In genomic region chr20:32831982-32832381, GRCh38 we compare ENCODE assay signal across 21 cellular contexts. TPM values are rescaled to one million over a fixed set of nuclear protein-coding genes. Genes with fewer than 3 reads are reported as not detected.
DNase-seq lines count a peak whose midpoint lies in the region; ATAC-seq lines count a peak whose summit lies in the region.
"Had no signal": no experiment of that assay in that cellular context is flagged by ENCODE, and none has a peak within 500 bp of the region (broad histone marks: within the 10 kb centered on the region; RNA-seq: fewer than 3 reads in every experiment).

No MANE protein-coding gene starts in this region.

- CTCF ChIA-PET in activated naive CD4-positive, alpha-beta T cell treated with anti-CD3 and anti-CD28 coated beads for 36 hours (lab: Charles Lee): no interaction called here

- intact Hi-C loops in activated naive CD4-positive, alpha-beta T cell treated with anti-CD3 and anti-CD28 coated beads for 36 hours (cut with micrococcal nuclease): loop anchor here (5.0 kb wide), 1 partner anchor 40 kb away; no protein-coding TSS in a partner anchor
- intact Hi-C loops in activated T-helper 1 cell treated with anti-CD3 and anti-CD28 coated beads, Interleukin-12 subunit alpha, Interleukin-12 subunit beta, Interleukin-2, Interleukin-4 antibody, amounts not matched to agents 30 ng/mL and 10 ng/mL and 1 ng/mL, durations not matched to agents 14 hours and 24 hours and 36 hours (cut with micrococcal nuclease): loop anchor here (5.0 kb wide), 1 partner anchor 40 kb away; no protein-coding TSS in a partner anchor

- DNase-seq in activated naive CD4-positive, alpha-beta T cell treated with anti-CD3 and anti-CD28 coated beads for 36 hours: no peak
- DNase-seq in activated naive CD4-positive, alpha-beta T cell (lab: John Stamatoyannopoulos, UW): no peak
- DNase-seq in activated T-helper 1 cell treated with anti-CD3 and anti-CD28 coated beads, Interleukin-12 subunit alpha, Interleukin-12 subunit beta, Interleukin-2, Interleukin-4 antibody, amounts not matched to agents 30 ng/mL and 10 ng/mL and 1 ng/mL, durations not matched to agents 14 hours and 24 hours and 36 hours (ENCODE audit: low spot score): no peak
- DNase-seq in immature natural killer cell (no peak), dermis blood vessel endothelial cell (no peak)
- DNase-seq in stimulated activated effector memory CD8-positive, alpha-beta T cell treated with anti-CD3 and anti-CD28 coated beads, Interleukin-12 subunit alpha, Interleukin-12 subunit beta, amount 100 ng/mL, for 72 hours (ENCODE audit: low spot score in 2 of 2): no peak
- DNase-seq: activated B cell treated with CpG ODN at 0.5 μM for 24 hours; activated CD8-positive, alpha-beta memory T cell treated with anti-CD3 and anti-CD28 coated beads, Interleukin-2, amount 50 U/mL, for 48 hours; amniotic stem cell; caudate nucleus; DND-41; islet precursor cell; NCI-H1105 treated with DMSO at 0.1 percent for 48 hours; NCI-H526 had no signal

- no peak for ATAC-seq in stimulated activated effector memory CD8-positive, alpha-beta T cell treated with anti-CD3 and anti-CD28 coated beads, Interleukin-12 subunit alpha, Interleukin-12 subunit beta, amount 100 ng/mL, for 72 hours
- ATAC-seq in HG03520 (IDR thresholded peaks at IDR 0.05; ENCODE audit: unreplicated experiment): no peak
- ATAC-seq in GM21723 (IDR thresholded peaks at IDR 0.05; ENCODE audit: unreplicated experiment): no peak
- ATAC-seq: GM23338, Right ventricle myocardium inferior had no signal

- H3K4me1 Mint-ChIP-seq in activated naive CD4-positive, alpha-beta T cell treated with anti-CD3 and anti-CD28 coated beads for 36 hours (ENCODE audit: low read depth): peaks cover 67% of the 10 kb centered on the region
- H3K4me1 Mint-ChIP-seq in activated T-helper 1 cell treated with anti-CD3 and anti-CD28 coated beads, Interleukin-12 subunit alpha, Interleukin-12 subunit beta, Interleukin-2, Interleukin-4 antibody, amounts not matched to agents 30 ng/mL and 10 ng/mL and 1 ng/mL, durations not matched to agents 14 hours and 24 hours and 36 hours (ENCODE audit: low read depth): peaks cover 50% of the 10 kb centered on the region
- peaks cover 53 to 73% of the 10 kb centered on the region in 2 donors for H3K4me1 Mint-ChIP-seq in immature natural killer cell
- peaks cover 37% of the 10 kb centered on the region for H3K4me1 Mint-ChIP-seq in stimulated activated effector memory CD8-positive, alpha-beta T cell treated with anti-CD3 and anti-CD28 coated beads, Interleukin-12 subunit alpha, Interleukin-12 subunit beta, amount 100 ng/mL, for 72 hours

- no peaks in the 10 kb centered on the region for H3K9me3 Mint-ChIP-seq in activated naive CD4-positive, alpha-beta T cell treated with anti-CD3 and anti-CD28 coated beads for 36 hours
- H3K9me3 Mint-ChIP-seq in activated T-helper 1 cell treated with anti-CD3 and anti-CD28 coated beads, Interleukin-12 subunit alpha, Interleukin-12 subunit beta, Interleukin-2, Interleukin-4 antibody, amounts not matched to agents 30 ng/mL and 10 ng/mL and 1 ng/mL, durations not matched to agents 14 hours and 24 hours and 36 hours: no peaks in the 10 kb centered on the region
- no peaks in the 10 kb centered on the region for H3K9me3 Mint-ChIP-seq in immature natural killer cell
- H3K9me3 Mint-ChIP-seq in stimulated activated effector memory CD8-positive, alpha-beta T cell treated with anti-CD3 and anti-CD28 coated beads, Interleukin-12 subunit alpha, Interleukin-12 subunit beta, amount 100 ng/mL, for 72 hours: no peaks in the 10 kb centered on the region
- H3K9me3 Mint-ChIP-seq: activated B cell treated with CpG ODN at 0.5 μM for 24 hours, GM23338, neural crest cell, type B pancreatic cell had no signal

- peaks cover 48% of the 10 kb centered on the region for H3K36me3 Mint-ChIP-seq in activated naive CD4-positive, alpha-beta T cell treated with anti-CD3 and anti-CD28 coated beads for 36 hours (ENCODE audit: low read depth)
- H3K36me3 Mint-ChIP-seq in activated T-helper 1 cell treated with anti-CD3 and anti-CD28 coated beads, Interleukin-12 subunit alpha, Interleukin-12 subunit beta, Interleukin-2, Interleukin-4 antibody, amounts not matched to agents 30 ng/mL and 10 ng/mL and 1 ng/mL, durations not matched to agents 14 hours and 24 hours and 36 hours (ENCODE audit: low read depth): peaks cover 40% of the 10 kb centered on the region
- H3K36me3 Mint-ChIP-seq in immature natural killer cell: peaks cover 5 to 27% (median 6%) of the 10 kb centered on the region in 3 donors
- H3K36me3 Mint-ChIP-seq in stimulated activated effector memory CD8-positive, alpha-beta T cell treated with anti-CD3 and anti-CD28 coated beads, Interleukin-12 subunit alpha, Interleukin-12 subunit beta, amount 100 ng/mL, for 72 hours: peaks cover 98% of the 10 kb centered on the region

- peak overlapping the region; percentile 45 for H3K4me3 Mint-ChIP-seq in activated naive CD4-positive, alpha-beta T cell treated with anti-CD3 and anti-CD28 coated beads for 36 hours
- H3K4me3 Mint-ChIP-seq in activated T-helper 1 cell treated with anti-CD3 and anti-CD28 coated beads, Interleukin-12 subunit alpha, Interleukin-12 subunit beta, Interleukin-2, Interleukin-4 antibody, amounts not matched to agents 30 ng/mL and 10 ng/mL and 1 ng/mL, durations not matched to agents 14 hours and 24 hours and 36 hours: peak overlapping the region; percentile 37
- H3K4me3 Mint-ChIP-seq in immature natural killer cell: peak overlapping the region in 4 of 5 donors; percentile 19 to 74 (median 72)
- peak overlapping the region; percentile 8 for H3K4me3 Mint-ChIP-seq in stimulated activated effector memory CD8-positive, alpha-beta T cell treated with anti-CD3 and anti-CD28 coated beads, Interleukin-12 subunit alpha, Interleukin-12 subunit beta, amount 100 ng/mL, for 72 hours
- H3K4me3 Mint-ChIP-seq: activated B cell treated with CpG ODN at 0.5 μM for 24 hours, GM23338, neural crest cell, type B pancreatic cell had no signal

- peak overlapping the region; percentile 54 for H3K27ac Mint-ChIP-seq in activated naive CD4-positive, alpha-beta T cell treated with anti-CD3 and anti-CD28 coated beads for 36 hours
- no peak overlapping the region for H3K27ac Mint-ChIP-seq in activated T-helper 1 cell treated with anti-CD3 and anti-CD28 coated beads, Interleukin-12 subunit alpha, Interleukin-12 subunit beta, Interleukin-2, Interleukin-4 antibody, amounts not matched to agents 30 ng/mL and 10 ng/mL and 1 ng/mL, durations not matched to agents 14 hours and 24 hours and 36 hours
- H3K27ac Mint-ChIP-seq in immature natural killer cell: peak overlapping the region in 5 of 6 donors; percentile 48 to 84 (median 79)
- peak overlapping the region; percentile 60 for H3K27ac Mint-ChIP-seq in stimulated activated effector memory CD8-positive, alpha-beta T cell treated with anti-CD3 and anti-CD28 coated beads, Interleukin-12 subunit alpha, Interleukin-12 subunit beta, amount 100 ng/mL, for 72 hours
- H3K27ac Mint-ChIP-seq: activated B cell treated with CpG ODN at 0.5 μM for 24 hours, GM23338 had no signal

- H3K27me3 Mint-ChIP-seq in activated naive CD4-positive, alpha-beta T cell treated with anti-CD3 and anti-CD28 coated beads for 36 hours (ENCODE audit: low read depth): no peaks in the 10 kb centered on the region
- H3K27me3 Mint-ChIP-seq in activated T-helper 1 cell treated with anti-CD3 and anti-CD28 coated beads, Interleukin-12 subunit alpha, Interleukin-12 subunit beta, Interleukin-2, Interleukin-4 antibody, amounts not matched to agents 30 ng/mL and 10 ng/mL and 1 ng/mL, durations not matched to agents 14 hours and 24 hours and 36 hours (ENCODE audit: insufficient read depth): no peaks in the 10 kb centered on the region
- peaks cover 0 to 10% (median 2%) of the 10 kb centered on the region in 3 donors for H3K27me3 Mint-ChIP-seq in immature natural killer cell (ENCODE audit: low read depth in 3 of 3)
- H3K27me3 Mint-ChIP-seq: activated B cell treated with CpG ODN at 0.5 μM for 24 hours; CD4-positive, CD25-positive, alpha-beta regulatory T cell; type B pancreatic cell had no signal

RNA-seq across cellular contexts. Expression of gene MAPRE1, which starts 12.2 kb away (rescaled TPM):
- total RNA-seq in activated naive CD4-positive, alpha-beta T cell treated with anti-CD3 and anti-CD28 coated beads for 36 hours: 100 to 1,000 TPM; 119 to 127 TPM
- 142 and 146 TPM in 2 replicates for total RNA-seq in activated T-helper 1 cell treated with anti-CD3 and anti-CD28 coated beads, Interleukin-12 subunit alpha, Interleukin-12 subunit beta, Interleukin-2, Interleukin-4 antibody, amounts not matched to agents 30 ng/mL and 10 ng/mL and 1 ng/mL, durations not matched to agents 14 hours and 24 hours and 36 hours
- polyA plus RNA-seq in immature natural killer cell: 100 to 1,000 TPM; 137 to 218 (median 150) TPM
- total RNA-seq in dermis blood vessel endothelial cell: 127 and 157 TPM in 2 replicates

RNA-seq across cellular contexts. Expression of gene EFCAB8, which starts 26.7 kb away (rescaled TPM):
- total RNA-seq in activated naive CD4-positive, alpha-beta T cell treated with anti-CD3 and anti-CD28 coated beads for 36 hours: under 1 TPM; 0.45 to 0.57 TPM
- 0.05 and 0.39 TPM in 2 replicates for total RNA-seq in activated T-helper 1 cell treated with anti-CD3 and anti-CD28 coated beads, Interleukin-12 subunit alpha, Interleukin-12 subunit beta, Interleukin-2, Interleukin-4 antibody, amounts not matched to agents 30 ng/mL and 10 ng/mL and 1 ng/mL, durations not matched to agents 14 hours and 24 hours and 36 hours
- under 1 TPM in 1 of 3 donors, not detected in 2; 0.20 TPM for polyA plus RNA-seq in immature natural killer cell
- under 0.01 and 0.05 TPM in 2 replicates for total RNA-seq in dermis blood vessel endothelial cell
- polyA plus RNA-seq: CD4-positive, CD25-positive, alpha-beta regulatory T cell; GM23338 had no signal

Comparison
In these comparisons a context has a peak if more than half of its experiments do, and no peak if none do; other contexts are left out.
1. H3K4me3 Mint-ChIP-seq: peak in every context shown above with its lines; median percentile 72 in immature natural killer cell; 45 in activated naive CD4-positive, alpha-beta T cell treated with anti-CD3 and anti-CD28 coated beads for 36 hours; 37 in activated T-helper 1 cell treated with anti-CD3 and anti-CD28 coated beads, Interleukin-12 subunit alpha, Interleukin-12 subunit beta, Interleukin-2, Interleukin-4 antibody, amounts not matched to agents 30 ng/mL and 10 ng/mL and 1 ng/mL, durations not matched to agents 14 hours and 24 hours and 36 hours; 8 in stimulated activated effector memory CD8-positive, alpha-beta T cell treated with anti-CD3 and anti-CD28 coated beads, Interleukin-12 subunit alpha, Interleukin-12 subunit beta, amount 100 ng/mL, for 72 hours.